9 cellular contexts compared by ENCODE assay signal in genomic region chr5:176837707-176838115, GRCh38. TPM values are rescaled to one million over a fixed set of nuclear protein-coding genes. Genes with fewer than 3 reads are reported as not detected.
A peak's percentile ranks its signal among the peaks of the same experiment; 100 is the strongest.
DNase-seq lines count a peak whose midpoint lies in the region; TF ChIP-seq lines count a peak whose summit lies in the region.
"Had no signal": no experiment of that assay in that cellular context is flagged by ENCODE, and none has a peak within 500 bp of the region (broad histone marks: within the 10 kb centered on the region; RNA-seq: fewer than 3 reads in every experiment).

No MANE protein-coding gene starts in this region.

- peaks cover 23% of the 10 kb centered on the region for H3K27me3 ChIP-seq in smooth muscle cell (ENCODE audit: low read depth)

- H3K4me1 ChIP-seq in HEK293 (ENCODE audit: control insufficient read depth, insufficient read depth, low read length) (no peaks in the 10 kb centered on the region), smooth muscle cell (ENCODE audit: low read depth) (peaks cover 7% of the 10 kb centered on the region)

- H2AFZ ChIP-seq in smooth muscle cell (ENCODE audit: low read depth): no peak overlapping the region

- DNase-seq in T-helper 22 cell (ENCODE audit: low read depth): peak; percentile 17
- DNase-seq in hippocampal formation (lab: John Stamatoyannopoulos, UW): peak; percentile 31 to 33
- peak; percentile 61 for DNase-seq in smooth muscle cell (lab: John Stamatoyannopoulos, UW; ENCODE audit: unreplicated experiment)
- no peak for DNase-seq in NCI-H1930 (lab: John Stamatoyannopoulos, UW)
- no peak for DNase-seq in NCI-H2107 (lab: John Stamatoyannopoulos, UW)
- no peak for DNase-seq in NCI-H146 treated with DMSO at 0.1 percent for 48 hours (lab: John Stamatoyannopoulos, UW; ENCODE audit: unreplicated experiment)

- H3K36me3 ChIP-seq in HEK293 (ENCODE audit: control insufficient read depth in 2 of 2, insufficient read depth in 1 of 2, low read length in 2 of 2) (no peaks in the 10 kb centered on the region), smooth muscle cell (ENCODE audit: low read depth) (no peaks in the 10 kb centered on the region)

- WGBS in smooth muscle cell (ENCODE audit: low lambda C conversion rate): 22% methylated on average over 16 of the region's 16 CpGs

- POLR2A ChIA-PET in HEK293 (lab: Yijun Ruan, JAX): no interaction called here

- H3K9me3 ChIP-seq in HEK293 (ENCODE audit: control insufficient read depth, insufficient read depth, low read depth, low read length) (no peaks in the 10 kb centered on the region), smooth muscle cell (replicated peaks; ENCODE audit: low read depth) (no peaks in the 10 kb centered on the region)

- H4K20me1 ChIP-seq in smooth muscle cell (ENCODE audit: low read depth): no peaks in the 10 kb centered on the region

- H3K27ac ChIP-seq in HEK293 (ENCODE audit: extremely low read depth, low read depth, low read length) (no peak overlapping the region), angular gyrus (ENCODE audit: low read depth, low read length) (peak overlapping the region; percentile 53), smooth muscle cell (ENCODE audit: low read depth) (no peak overlapping the region)

- TF ChIP-seq CTCF in HEK293 (tag by site-specific recombination; IDR thresholded peaks at IDR 0.05) (no peak), smooth muscle cell (IDR thresholded peaks at IDR 0.05; ENCODE audit: borderline replicate concordance, insufficient read depth, poor library complexity, severe bottlenecking) (no peak)

- H3K4me3 ChIP-seq in HEK293 (ENCODE audit: low read depth, low read length): no peak overlapping the region
- no peak overlapping the region for H3K4me3 ChIP-seq in smooth muscle cell

- H3K9ac ChIP-seq in smooth muscle cell (ENCODE audit: low read depth): no peak overlapping the region

- no peak overlapping the region for H3K4me2 ChIP-seq in smooth muscle cell

- H3K79me2 ChIP-seq in smooth muscle cell (ENCODE audit: low read depth): no peaks in the 10 kb centered on the region

- CTCF ChIA-PET in HEK293 (lab: Yijun Ruan, JAX): interaction anchor here (0.7 kb wide), 1 partner anchor 248 kb away, joined by 4 read pairs; no protein-coding TSS in a partner anchor

- H3F3A ChIP-seq in smooth muscle cell (ENCODE audit: low read depth): no peaks in the 10 kb centered on the region

TF ChIP-seq in HEK293, 187 proteins besides CTCF, POLR2A, EP300 and RAD21 (continues in another document):
- TF ChIP-seq ZNF830 (tag by site-specific recombination; IDR thresholded peaks at IDR 0.05; ENCODE audit: low read depth) (no peak), HOXC10 (CRISPR knock-in tag; IDR thresholded peaks at IDR 0.05) (peak; percentile 99), ZNF404 (tag by site-specific recombination; IDR thresholded peaks at IDR 0.05) (no peak), ZNF302 (tag by site-specific recombination; IDR thresholded peaks at IDR 0.05; ENCODE audit: low read depth) (no peak), ZNF623 (tag by site-specific recombination; IDR thresholded peaks at IDR 0.05) (no peak), ZBTB49 (tag by site-specific recombination; IDR thresholded peaks at IDR 0.05; ENCODE audit: low read depth) (no peak), ZNF133 (tag by site-specific recombination; IDR thresholded peaks at IDR 0.05) (no peak), BCL11A (tag by site-specific recombination; IDR thresholded peaks at IDR 0.05; ENCODE audit: low read depth) (no peak), ZNF449 (tag by site-specific recombination; IDR thresholded peaks at IDR 0.05) (no peak), ZNF112 (tag by site-specific recombination; IDR thresholded peaks at IDR 0.05) (no peak), ZSCAN5A (tag by site-specific recombination; IDR thresholded peaks at IDR 0.05) (no peak; the same call in 1 of the 2 replicates), ZBTB1 (tag by site-specific recombination; IDR thresholded peaks at IDR 0.05) (no peak), ZNF843 (tag by site-specific recombination; IDR thresholded peaks at IDR 0.05) (no peak), ZNF121 (tag by site-specific recombination; IDR thresholded peaks at IDR 0.05) (no peak), PRDM6 (tag by site-specific recombination; IDR thresholded peaks at IDR 0.05) (no peak)
- TF ChIP-seq, protein P1, sequence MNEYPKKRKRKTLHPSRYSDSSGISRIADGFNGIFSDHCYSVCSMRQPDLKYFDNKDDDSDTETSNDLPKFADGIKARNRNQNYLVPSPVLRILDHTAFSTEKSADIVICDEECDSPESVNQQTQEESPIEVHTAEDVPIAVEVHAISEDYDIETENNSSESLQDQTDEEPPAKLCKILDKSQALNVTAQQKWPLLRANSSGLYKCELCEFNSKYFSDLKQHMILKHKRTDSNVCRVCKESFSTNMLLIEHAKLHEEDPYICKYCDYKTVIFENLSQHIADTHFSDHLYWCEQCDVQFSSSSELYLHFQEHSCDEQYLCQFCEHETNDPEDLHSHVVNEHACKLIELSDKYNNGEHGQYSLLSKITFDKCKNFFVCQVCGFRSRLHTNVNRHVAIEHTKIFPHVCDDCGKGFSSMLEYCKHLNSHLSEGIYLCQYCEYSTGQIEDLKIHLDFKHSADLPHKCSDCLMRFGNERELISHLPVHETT (tag by site-specific recombination; IDR thresholded peaks at IDR 0.05): no peak
- TF ChIP-seq, protein P2, sequence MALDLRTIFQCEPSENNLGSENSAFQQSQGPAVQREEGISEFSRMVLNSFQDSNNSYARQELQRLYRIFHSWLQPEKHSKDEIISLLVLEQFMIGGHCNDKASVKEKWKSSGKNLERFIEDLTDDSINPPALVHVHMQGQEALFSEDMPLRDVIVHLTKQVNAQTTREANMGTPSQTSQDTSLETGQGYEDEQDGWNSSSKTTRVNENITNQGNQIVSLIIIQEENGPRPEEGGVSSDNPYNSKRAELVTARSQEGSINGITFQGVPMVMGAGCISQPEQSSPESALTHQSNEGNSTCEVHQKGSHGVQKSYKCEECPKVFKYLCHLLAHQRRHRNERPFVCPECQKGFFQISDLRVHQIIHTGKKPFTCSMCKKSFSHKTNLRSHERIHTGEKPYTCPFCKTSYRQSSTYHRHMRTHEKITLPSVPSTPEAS (tag by site-specific recombination; IDR thresholded peaks at IDR 0.05): 0 out of 2 replicates have a peak, but pooled peaks have one; percentile 19

RNA-seq across cellular contexts. Expression of gene UNC5A, which starts 27.4 kb away (rescaled TPM):
- total RNA-seq in smooth muscle cell: not detected in 2 replicates
- not detected in 2 replicates for polyA plus RNA-seq in smooth muscle cell
- total RNA-seq: activated CD8-positive, alpha-beta memory T cell treated with anti-CD3 and anti-CD28 coated beads for 36 hours had no signal

Comparison
In these comparisons a context has a peak if more than half of its experiments do, and no peak if none do; other contexts are left out.
1. DNase-seq: peak in T-helper 22 cell (single experiment), hippocampal formation (2 of 2) and smooth muscle cell (single experiment); none in NCI-H1930 (0 of 2), NCI-H2107 (single experiment) and NCI-H146 treated with DMSO at 0.1 percent for 48 hours (single experiment).